Comparison of ENCODE assay signal across 31 cellular contexts in the genomic region with DNA sequence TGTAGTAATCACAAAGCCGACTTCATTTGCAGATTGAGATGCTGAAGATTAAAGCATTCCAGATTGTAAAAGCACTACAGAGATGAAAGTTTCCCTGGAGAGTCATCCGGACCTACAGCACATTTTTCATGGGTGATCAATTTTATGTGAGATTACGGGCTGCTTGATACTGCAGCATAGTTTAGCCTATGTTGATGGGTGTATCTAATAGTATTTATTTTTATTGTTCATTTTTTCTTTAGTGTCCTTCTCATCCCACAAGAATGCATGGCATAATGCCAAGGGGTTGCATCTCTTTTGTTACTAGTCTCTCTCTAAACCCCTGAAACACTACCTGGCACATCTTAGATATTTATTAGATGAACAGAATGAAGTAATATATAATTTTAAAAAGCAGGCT.
DNase-seq lines count a peak whose midpoint lies in the region; ATAC-seq and TF ChIP-seq lines count a peak whose summit lies in the region.
"Had no signal": no experiment of that assay in that cellular context is flagged by ENCODE, and none has a peak within 500 bp of the region (broad histone marks: within the 10 kb centered on the region; RNA-seq: fewer than 3 reads in every experiment).

No MANE protein-coding gene starts in this region.

- H3K36me3 ChIP-seq in PC-3 (ENCODE audit: low read depth, low read length) (no peaks in the 10 kb centered on the region), MM.1S (replicated peaks; ENCODE audit: insufficient read depth, low read length) (no peaks in the 10 kb centered on the region)
- H3K36me3 ChIP-seq: cardiac muscle cell, lower lobe of right lung, prostate gland, tibial artery had no signal

- H3K9me3 ChIP-seq in PC-3 (ENCODE audit: low read length) (no peaks in the 10 kb centered on the region), MM.1S (replicated peaks; ENCODE audit: insufficient read depth, low read length) (no peaks in the 10 kb centered on the region)
- H3K9me3 ChIP-seq: lower lobe of right lung, prostate gland had no signal

- H3K4me1 ChIP-seq in PC-3 (ENCODE audit: insufficient read depth, low read length) (peaks cover 23% of the 10 kb centered on the region), MM.1S (ENCODE audit: low read length) (no peaks in the 10 kb centered on the region)
- H3K4me1 ChIP-seq: lower lobe of right lung, prostate gland, tibial artery had no signal

- CTCF ChIA-PET in PC-3 (lab: Charles Lee): no interaction called here

- peak overlapping the region; percentile 33 for H3K27ac ChIP-seq in PC-3 (ENCODE audit: low read length)
- no peak overlapping the region for H3K27ac ChIP-seq in MM.1S (ENCODE audit: low read length)
- H3K27ac ChIP-seq: cardiac muscle cell, coronary artery, lower lobe of right lung, PC-9, prostate gland, tibial artery had no signal

- ATAC-seq in PC-3 (peak; percentile 83), GM19351 (IDR thresholded peaks at IDR 0.05; ENCODE audit: unreplicated experiment) (no peak), GM21619 (IDR thresholded peaks at IDR 0.05; ENCODE audit: unreplicated experiment) (no peak)
- ATAC-seq: CD8-positive, alpha-beta T cell; GM23338; lower lobe of right lung; naive thymus-derived CD8-positive, alpha-beta T cell; sciatic nerve had no signal

- no TSS peak for BruUV-seq in PC-3 (replicated peaks; lab: Mats Ljungman, UMichigan)

- TF ChIP-seq CTCF in PC-3 (conservative IDR thresholded peaks at IDR 0.05; ENCODE audit: low read depth, low read length): no peak
- no peak for TF ChIP-seq CTCF in choroid plexus epithelial cell (conservative IDR thresholded peaks at IDR 0.05; ENCODE audit: low read depth, low read length)
- TF ChIP-seq CTCF in MM.1S (IDR thresholded peaks at IDR 0.05; ENCODE audit: low read length): no peak

- peak; percentile 60 for DNase-seq in EH (ENCODE audit: low read depth)
- peak; percentile 88 for DNase-seq in PC-3
- DNase-seq in choroid plexus epithelial cell (ENCODE audit: low read depth): peak; percentile 58
- DNase-seq in kidney tubule cell (ENCODE audit: low spot score): peak; percentile 59
- DNase-seq in pons (ENCODE audit: low spot score): no peak
- DNase-seq in MM.1S: no peak
- DNase-seq: activated CD4-positive, alpha-beta T cell treated with anti-CD3 and anti-CD28 coated beads, Interleukin-2, amount 10 ng/mL, durations not matched to agents 24 days and 14 days; activated effector memory CD4-positive, alpha-beta T cell treated with anti-CD3 and anti-CD28 coated beads, Interleukin-2, amount 50 U/mL, for 16 hours; activated T-cell treated with anti-CD3 and anti-CD28 coated beads, Interleukin-2, amount 50 U/mL, for 24 hours; CD8-positive, alpha-beta T cell; effector memory CD4-positive, alpha-beta T cell; IMR-90; lower lobe of right lung; naive thymus-derived CD8-positive, alpha-beta T cell; NCI-H1092; NCI-H187; NCI-H2171 treated with DMSO at 0.1 percent for 48 hours; NCI-H524 treated with DMSO at 0.1 percent for 48 hours; NK-92 treated with Interleukin-12 subunit alpha and Interleukin-12 subunit beta, amount 100 ng/mL, for 24 hours; nucleus accumbens; PC-9; SHP77; stimulated activated CD4-positive, alpha-beta T cell treated with anti-CD3 and anti-CD28 coated beads, Interleukin-4, amount 100 ng/mL, for 24 hours; tibial artery had no signal

- no peak overlapping the region for H3K9ac ChIP-seq in PC-3 (ENCODE audit: low read length)
- no peak overlapping the region for H3K9ac ChIP-seq in MM.1S (ENCODE audit: low read length)

- H4K20me1 ChIP-seq in PC-3 (ENCODE audit: low read length): no peaks in the 10 kb centered on the region
- H4K20me1 ChIP-seq in MM.1S (ENCODE audit: insufficient read depth, low read length): no peaks in the 10 kb centered on the region

- no peaks in the 10 kb centered on the region for H3K27me3 ChIP-seq in PC-3 (ENCODE audit: low read length)
- H3K27me3 ChIP-seq in MM.1S (replicated peaks; ENCODE audit: insufficient read depth, low read length): no peaks in the 10 kb centered on the region
- H3K27me3 ChIP-seq: cardiac muscle cell, tibial artery had no signal

- H3F3A ChIP-seq in PC-3 (ENCODE audit: low read length, unreplicated experiment) (no peaks in the 10 kb centered on the region), MM.1S (ENCODE audit: insufficient read depth, low read length) (no peaks in the 10 kb centered on the region)

- H3K4me3 ChIP-seq in PC-3 (ENCODE audit: low read length): no peak overlapping the region
- no peak overlapping the region for H3K4me3 ChIP-seq in choroid plexus epithelial cell (ENCODE audit: low read depth, low read length)
- no peak overlapping the region for H3K4me3 ChIP-seq in MM.1S (ENCODE audit: low read length)
- H3K4me3 ChIP-seq: cardiac muscle cell, coronary artery, GM23338, lower lobe of right lung, PC-9, prostate gland, tibial artery had no signal

- intact Hi-C loops in PC-3 (cut with micrococcal nuclease): no loop called here

- peak overlapping the region; percentile 27; the same call in 1 of the 2 replicates for H3K4me2 ChIP-seq in PC-3 (ENCODE audit: low read length)
- H3K4me2 ChIP-seq in MM.1S (ENCODE audit: low read depth, low read length): no peak overlapping the region
- H3K4me2 ChIP-seq: GM23338, PC-9 had no signal

- POLR2A ChIA-PET in PC-3 (lab: Charles Lee; ENCODE audit: unreplicated experiment): no interaction called here

- no peak overlapping the region for H2AFZ ChIP-seq in PC-3 (ENCODE audit: low read length)
- H2AFZ ChIP-seq in MM.1S (ENCODE audit: low read length): no peak overlapping the region
- H2AFZ ChIP-seq: GM23338, PC-9 had no signal

- H3K9me2 ChIP-seq in PC-3 (replicated peaks; ENCODE audit: low read length) (no peaks in the 10 kb centered on the region), MM.1S (replicated peaks; ENCODE audit: insufficient read depth, low read length) (no peaks in the 10 kb centered on the region)

- no peaks in the 10 kb centered on the region for H3K79me2 ChIP-seq in PC-3 (ENCODE audit: low read length)
- H3K79me2 ChIP-seq in MM.1S (ENCODE audit: low read length): no peaks in the 10 kb centered on the region

Comparison
In these comparisons a context has a peak if more than half of its experiments do, and no peak if none do; other contexts are left out.
1. DNase-seq: peak in EH (single experiment), PC-3 (single experiment), choroid plexus epithelial cell (single experiment) and kidney tubule cell (single experiment); none in pons (single experiment) and MM.1S (single experiment).